In the genomic region with DNA sequence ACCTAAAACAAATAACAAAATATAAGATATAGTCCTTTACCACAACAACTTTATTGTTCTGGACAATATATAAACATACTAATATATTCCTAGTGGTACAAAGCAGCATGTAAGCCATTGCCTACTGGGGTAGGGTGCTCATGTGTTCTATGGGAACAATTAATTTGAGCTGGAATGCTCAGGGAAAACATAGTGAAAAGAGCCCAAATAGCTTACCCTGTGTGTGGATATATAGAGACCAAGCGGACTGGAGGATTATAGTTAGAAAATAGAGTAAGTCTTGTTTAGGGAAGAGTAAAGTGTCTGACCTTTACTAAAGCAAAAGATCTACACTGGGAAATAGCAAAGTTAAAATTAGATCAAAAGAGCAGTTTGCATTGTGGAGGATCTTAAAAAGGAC, we compare ENCODE assay signal across 9 cellular contexts.
"Had no signal": no experiment of that assay in that cellular context is flagged by ENCODE, and none has a peak within 500 bp of the region (broad histone marks: within the 10 kb centered on the region; RNA-seq: fewer than 3 reads in every experiment).

No MANE protein-coding gene starts in this region.

- H3K27ac Mint-ChIP-seq: H9, HFFc6 had no signal

- DNase-seq: GM23248, GOT3, H7, H9, HCEC 1CT, HFFc6 had no signal

- H3K9me3 Mint-ChIP-seq: HFFc6 had no signal

- H3K9ac ChIP-seq: GM23248 had no signal

- FAIRE-seq: H54 had no signal

- H3K4me3 Mint-ChIP-seq: H9, HFFc6 had no signal

- H3K36me3 ChIP-seq: HAP-1 had no signal

- H2AFZ ChIP-seq: GM23248 had no signal

- H3K27ac ChIP-seq: GM23248 had no signal

- H3K9me3 ChIP-seq: HAP-1 had no signal

- ATAC-seq: HCT116 had no signal

- H3K4me3 ChIP-seq: GM23248, HAP-1 had no signal
